ENCODE assay signal across 8 cellular contexts in genomic region chr10:101031796-101032636, GRCh38. TPM values are rescaled to one million over a fixed set of nuclear protein-coding genes. Genes with fewer than 3 reads are reported as not detected.
DNase-seq lines count a peak whose midpoint lies in the region; ATAC-seq and TF ChIP-seq lines count a peak whose summit lies in the region.

No MANE protein-coding gene starts in this region.

- TF ChIP-seq EP300 in ovary (IDR thresholded peaks at IDR 0.05), result no peak

- no peaks in the 10 kb centered on the region for H3K79me2 ChIP-seq in SU-DHL-6 (ENCODE audit: insufficient read depth, low read length)

- H2AFZ ChIP-seq in SU-DHL-6 (ENCODE audit: low read depth, low read length, severe bottlenecking), result peak overlapping the region; percentile 90

- peak overlapping the region; percentile 68 for H3K4me3 ChIP-seq in HUES48 (ENCODE audit: low read depth, low read length)
- H3K4me3 ChIP-seq in SU-DHL-6 (ENCODE audit: insufficient read depth, low read length, poor library complexity, severe bottlenecking), result peak overlapping the region; percentile 67
- H3K4me3 ChIP-seq in ovary, result peak overlapping the region; percentile 62
- H3K4me3 ChIP-seq in testis, result peak overlapping the region; percentile 72 to 73

- no peak overlapping the region for H3K27ac ChIP-seq in HUES48 (ENCODE audit: low read depth, low read length)
- no peak overlapping the region for H3K27ac ChIP-seq in SU-DHL-6 (ENCODE audit: low read depth, low read length)
- H3K27ac ChIP-seq in ovary, result peak overlapping the region; percentile 91 to 95
- peak overlapping the region; percentile 93 to 98 for H3K27ac ChIP-seq in testis

- WGBS in ovary, 3 donors, result 0 to 1% (median 0%) methylated on average over 38 to 47 of the region's 47 CpGs
- 0% methylated on average over 5 to 47 of the region's 47 CpGs for WGBS in testis, 2 donors

- H3F3A ChIP-seq in SU-DHL-6 (ENCODE audit: insufficient read depth), result no peaks in the 10 kb centered on the region

- intact Hi-C loops in Right ventricle myocardium superior (cut with DNase I) (no loop called here), ovary (cut with DNase I) (loop anchor here in 1 of 4 donors (5.0 kb wide), 1 partner anchor 35 kb away; no protein-coding TSS in a partner anchor), testis (cut with DNase I; ENCODE audit: low total_unique reads) (no loop called here)

- TF ChIP-seq CTCF in SU-DHL-6 (IDR thresholded peaks at IDR 0.05; ENCODE audit: insufficient read depth, low read length, poor library complexity, severe bottlenecking) (no peak), ovary (IDR thresholded peaks at IDR 0.05) (peak in 2 of 3 donors; percentile 11 to 18), testis (IDR thresholded peaks at IDR 0.05) (no peak)

- H3K9ac ChIP-seq in HUES48 (ENCODE audit: low read depth, low read length) (no peak overlapping the region), SU-DHL-6 (ENCODE audit: low read length) (peak overlapping the region; percentile 52)

- DNase-seq in EL (peak; percentile 75), Right ventricle myocardium superior (peak; percentile 93), ovary (peak; percentile 74 to 83 (median 76)), testis (peak; percentile 85)
- peak; percentile 51 for DNase-seq in activated naive CD8-positive, alpha-beta T cell treated with anti-CD3 and anti-CD28 coated beads, Interleukin-2, amount 50 U/mL, for 16 hours (ENCODE audit: low read depth, low spot score)

- no peaks in the 10 kb centered on the region for H4K20me1 ChIP-seq in SU-DHL-6 (ENCODE audit: low read depth, low read length)

- TF ChIP-seq POLR2A in ovary (IDR thresholded peaks at IDR 0.05) (peak; percentile 46), testis (IDR thresholded peaks at IDR 0.05) (peak; percentile 48)

- no peaks in the 10 kb centered on the region for H3K9me3 ChIP-seq in HUES48 (ENCODE audit: control insufficient read depth, insufficient read depth, low read length)
- no peaks in the 10 kb centered on the region for H3K9me3 ChIP-seq in SU-DHL-6 (ENCODE audit: insufficient read depth, low read length)
- no peaks in the 10 kb centered on the region for H3K9me3 ChIP-seq in ovary
- no peaks in the 10 kb centered on the region for H3K9me3 ChIP-seq in testis

- no peaks in the 10 kb centered on the region for H3K9me2 ChIP-seq in SU-DHL-6 (replicated peaks; ENCODE audit: insufficient read depth, low read length)

- peak overlapping the region; percentile 80 for H3K4me2 ChIP-seq in SU-DHL-6 (ENCODE audit: low read depth, low read length, poor library complexity, severe bottlenecking)

- H3K4me1 ChIP-seq in HUES48 (ENCODE audit: control insufficient read depth, insufficient read depth, low read length) (peaks cover 27% of the 10 kb centered on the region), ovary (ENCODE audit: insufficient read depth) (no peaks in the 10 kb centered on the region), testis (peaks cover 11% of the 10 kb centered on the region)

- H3K27me3 ChIP-seq in HUES48 (ENCODE audit: control insufficient read depth, insufficient read depth, low read length) (peaks cover 55% of the 10 kb centered on the region), SU-DHL-6 (ENCODE audit: low read length) (no peaks in the 10 kb centered on the region), ovary (no peaks in the 10 kb centered on the region), testis (no peaks in the 10 kb centered on the region)

- ATAC-seq in Right ventricle myocardium superior (ENCODE audit: poor library complexity), result peak; percentile 81
- no peak for ATAC-seq in HG03095 (IDR thresholded peaks at IDR 0.05; ENCODE audit: unreplicated experiment)

- H3K36me3 ChIP-seq in HUES48 (ENCODE audit: control insufficient read depth, insufficient read depth, low read length) (no peaks in the 10 kb centered on the region), SU-DHL-6 (ENCODE audit: low read length) (no peaks in the 10 kb centered on the region), ovary (no peaks in the 10 kb centered on the region), testis (ENCODE audit: low read depth, missing control alignments) (no peaks in the 10 kb centered on the region)

RNA-seq across cellular contexts. Expression of gene SFXN3, which starts 1.0 kb away (rescaled TPM):
- total RNA-seq in Right ventricle myocardium superior, result 11.4 TPM
- 10 to 100 TPM; 20.2 to 47.0 (median 28.6) TPM for total RNA-seq in ovary
- polyA plus RNA-seq in ovary, result 10 to 100 TPM; 26.5 to 51.5 TPM
- total RNA-seq in testis, result 100 to 1,000 TPM in 1 of 2 donors, 10 to 100 TPM in 1; 70.7 to 125 TPM
- polyA plus RNA-seq in testis (ENCODE audit: insufficient read depth, low read depth, low replicate concordance), result 38.5 TPM

RNA-seq across cellular contexts. Expression of gene PDZD7, which starts 1.1 kb away (rescaled TPM):
- total RNA-seq in Right ventricle myocardium superior (0.38 TPM), ovary (1 to 10 TPM in 2 of 7 donors, under 1 TPM in 5; 0.56 to 1.2 (median 0.74) TPM), testis (1 to 10 TPM; 2.2 to 3.5 TPM)
- polyA plus RNA-seq in ovary (under 1 TPM; 0.07 to 0.44 TPM), testis (ENCODE audit: insufficient read depth, low read depth, low replicate concordance) (1.6 TPM)

RNA-seq across cellular contexts. Expression of gene KAZALD1, which starts 29.8 kb away (rescaled TPM):
- total RNA-seq in Right ventricle myocardium superior, result 5.0 TPM
- 1 to 10 TPM in 2 of 7 donors, under 1 TPM in 3, not detected in 2; 0.57 to 1.4 (median 0.94) TPM for total RNA-seq in ovary
- polyA plus RNA-seq in ovary, result 1 to 10 TPM in 1 of 2 donors, under 1 TPM in 1; 0.46 to 1.9 TPM
- 10 to 100 TPM in 1 of 2 donors, 1 to 10 TPM in 1; 6.4 to 11.0 TPM for total RNA-seq in testis
- polyA plus RNA-seq in testis (ENCODE audit: insufficient read depth, low read depth, low replicate concordance), result 6.8 TPM

RNA-seq across cellular contexts. Expression of gene LZTS2, which starts 32.4 kb away (rescaled TPM):
- total RNA-seq in Right ventricle myocardium superior (39.1 TPM), ovary (100 to 1,000 TPM in 2 of 7 donors, 10 to 100 TPM in 5; 60.6 to 121 (median 77.4) TPM), testis (100 to 1,000 TPM; 133 to 158 TPM)
- polyA plus RNA-seq in ovary (10 to 100 TPM in 1 of 2 donors, 1 to 10 TPM in 1; 9.4 to 93.9 TPM), testis (ENCODE audit: insufficient read depth, low read depth, low replicate concordance) (65.9 TPM)

RNA-seq across cellular contexts. Expression of gene TWNK, which starts 44.7 kb away (rescaled TPM):
- 6.4 TPM for total RNA-seq in Right ventricle myocardium superior
- total RNA-seq in ovary, result 10 to 100 TPM in 4 of 7 donors, 1 to 10 TPM in 3; 2.4 to 13.9 (median 10.7) TPM
- 10 to 100 TPM in 1 of 2 donors, 1 to 10 TPM in 1; 5.3 to 12.5 TPM for polyA plus RNA-seq in ovary
- 10 to 100 TPM; 24.4 to 31.1 TPM for total RNA-seq in testis
- 26.4 TPM for polyA plus RNA-seq in testis (ENCODE audit: insufficient read depth, low read depth, low replicate concordance)

Comparison
In these comparisons a context has a peak if more than half of its experiments do, and no peak if none do; other contexts are left out.
1. H3K27ac ChIP-seq: peak in ovary (2 of 2) and testis (2 of 2); none in HUES48 (single experiment) and SU-DHL-6 (single experiment).
2. CTCF ChIP-seq: peak in ovary (2 of 3); none in SU-DHL-6 (single experiment) and testis (0 of 3).
3. Peak in every context shown above with its lines, with median percentiles within 50 percentile points of each other: DNase-seq and H3K4me3 ChIP-seq.